1 cellular context compared by ENCODE assay signal in genomic region chr15:100665570-100665969, GRCh38.
TF ChIP-seq lines count a peak whose summit lies in the region.

No MANE protein-coding gene starts in this region.

TF ChIP-seq in IMR-90, 13 proteins besides CTCF, POLR2A, EP300 and RAD21:
- peak; percentile 55 for TF ChIP-seq CEBPB (IDR thresholded peaks at IDR 0.05; ENCODE audit: low read depth, low read length)
- no peak for TF ChIP-seq FOS (IDR thresholded peaks at IDR 0.05; ENCODE audit: low read depth, low read length)
